Comparison of ENCODE assay signal across 1 cellular context in genomic region chr2:106020821-106021316, GRCh38.
TF ChIP-seq lines count a peak whose summit lies in the region.

No MANE protein-coding gene starts in this region.

TF ChIP-seq in SK-N-SH, 30 proteins besides CTCF, POLR2A, EP300 and RAD21 (continued from another document):
- no peak for TF ChIP-seq GABPA (IDR thresholded peaks at IDR 0.05; ENCODE audit: low read depth)
- TF ChIP-seq JUND (IDR thresholded peaks at IDR 0.05) = no peak
- 0 out of 2 replicates have a peak, but pooled peaks have one; percentile 9 for TF ChIP-seq MXI1 (IDR thresholded peaks at IDR 0.05; ENCODE audit: low read depth, low read length)
- no peak for TF ChIP-seq FOXM1 (IDR thresholded peaks at IDR 0.05; ENCODE audit: low read depth)
